Comparison of ENCODE assay signal across 9 cellular contexts in the genomic region with DNA sequence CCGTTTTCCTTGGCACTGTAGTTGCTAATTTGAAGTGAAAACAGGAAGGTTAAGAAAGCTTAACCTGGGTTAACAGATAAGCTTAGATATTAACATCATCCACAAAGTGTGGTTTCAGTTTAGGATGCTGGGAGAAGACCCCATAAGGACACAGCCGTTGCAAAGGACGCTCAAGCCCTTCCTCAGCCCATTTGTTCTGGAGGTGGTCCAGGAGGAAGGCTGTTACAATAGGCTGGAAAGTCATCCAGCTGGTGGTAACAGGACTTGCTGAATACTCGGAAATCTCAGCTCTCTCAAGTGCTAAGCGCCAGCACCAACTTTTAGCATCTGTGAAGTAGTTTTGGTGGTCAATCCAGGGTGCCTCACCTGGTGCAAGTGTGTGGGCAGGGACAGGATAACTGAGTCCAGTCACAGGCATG. TPM values are rescaled to one million over a fixed set of nuclear protein-coding genes. Genes with fewer than 3 reads are reported as not detected.
A peak's percentile ranks its signal among the peaks of the same experiment; 100 is the strongest.
DNase-seq lines count a peak whose midpoint lies in the region; ATAC-seq and TF ChIP-seq lines count a peak whose summit lies in the region.
"Had no signal": no experiment of that assay in that cellular context is flagged by ENCODE, and none has a peak within 500 bp of the region (broad histone marks: within the 10 kb centered on the region; RNA-seq: fewer than 3 reads in every experiment).

No MANE protein-coding gene starts in this region.

- H3K27me3 ChIP-seq in iPS-20b (ENCODE audit: insufficient read depth, low read length) (no peaks in the 10 kb centered on the region), uterus (no peaks in the 10 kb centered on the region), testis (no peaks in the 10 kb centered on the region)

- H3K27ac Mint-ChIP-seq in activated naive CD8-positive, alpha-beta T cell, result peak overlapping the region; percentile 61

- H3K27me3 Mint-ChIP-seq in activated naive CD8-positive, alpha-beta T cell, result no peaks in the 10 kb centered on the region

- TF ChIP-seq CTCF in uterus (IDR thresholded peaks at IDR 0.05) (no peak), testis (IDR thresholded peaks at IDR 0.05) (no peak)

- peak overlapping the region; percentile 52 for H3K4me3 Mint-ChIP-seq in activated naive CD8-positive, alpha-beta T cell

- H3K4me1 ChIP-seq in iPS-20b (ENCODE audit: insufficient read depth, low read length), result peaks cover 20% of the 10 kb centered on the region; the same call in 1 of the 2 replicates
- H3K4me1 ChIP-seq in uterus, result no peaks in the 10 kb centered on the region
- no peaks in the 10 kb centered on the region for H3K4me1 ChIP-seq in testis

- intact Hi-C loops in Right ventricle myocardium superior (cut with DNase I) (no loop called here), cardiac septum (cut with DNase I) (no loop called here), uterus (cut with DNase I; ENCODE audit: low total_unique reads) (no loop called here), testis (cut with DNase I; ENCODE audit: low total_unique reads) (no loop called here)

- ATAC-seq in Right ventricle myocardium superior (ENCODE audit: poor library complexity) (peak; percentile 36), HG02571 (IDR thresholded peaks at IDR 0.05; ENCODE audit: unreplicated experiment) (no peak)

- H3K9me3 ChIP-seq in iPS-20b (ENCODE audit: insufficient read depth, low read depth, low read length), result no peaks in the 10 kb centered on the region
- H3K9me3 ChIP-seq in uterus, result no peaks in the 10 kb centered on the region
- no peaks in the 10 kb centered on the region for H3K9me3 ChIP-seq in testis

- WGBS in testis, 2 donors, result 6 to 42% methylated on average over 3 to 5 of the region's 5 CpGs

- no peak overlapping the region for H3K27ac ChIP-seq in iPS-20b (ENCODE audit: low read length)
- H3K27ac ChIP-seq in uterus, result peak overlapping the region; percentile 28 to 39
- H3K27ac ChIP-seq in testis, result peak overlapping the region in 1 of 2 donors; percentile 53

- H3K4me3 ChIP-seq in iPS-20b (ENCODE audit: low read length), result peak overlapping the region; percentile 51; the same call in 1 of the 2 replicates
- no peak overlapping the region for H3K4me3 ChIP-seq in uterus
- no peak overlapping the region for H3K4me3 ChIP-seq in testis

- peak overlapping the region; percentile 24; the same call in 1 of the 2 replicates for H3K9ac ChIP-seq in iPS-20b (ENCODE audit: low read depth, low read length)

- H3K9me3 Mint-ChIP-seq in activated naive CD8-positive, alpha-beta T cell (ENCODE audit: low read depth), result no peaks in the 10 kb centered on the region

- DNase-seq in Right ventricle myocardium superior (no peak), cardiac septum (ENCODE audit: low spot score) (no peak), uterus (no peak), testis (no peak), mucosa of gallbladder (ENCODE audit: low spot score) (no peak)
- DNase-seq: NCI-H526 had no signal

- TF ChIP-seq POLR2A in uterus (IDR thresholded peaks at IDR 0.05) (no peak), testis (IDR thresholded peaks at IDR 0.05) (no peak)

- H3K4me1 Mint-ChIP-seq in activated naive CD8-positive, alpha-beta T cell (ENCODE audit: low read depth), result peaks cover 24% of the 10 kb centered on the region

- H3K36me3 Mint-ChIP-seq in activated naive CD8-positive, alpha-beta T cell, result no peaks in the 10 kb centered on the region

- H3K36me3 ChIP-seq in iPS-20b (ENCODE audit: insufficient read depth, low read depth, low read length) (no peaks in the 10 kb centered on the region), uterus (no peaks in the 10 kb centered on the region), testis (ENCODE audit: low read depth, missing control alignments) (no peaks in the 10 kb centered on the region)

RNA-seq across cellular contexts. Expression of a gene that starts 14.2 kb away (rescaled TPM):
- total RNA-seq in Right ventricle myocardium superior (14.2 TPM), cardiac septum (3.5 TPM), uterus (10 to 100 TPM in 2 of 4 donors, 1 to 10 TPM in 2; 7.2 to 32.0 (median 9.1) TPM), testis (10 to 100 TPM in 1 of 2 donors, 1 to 10 TPM in 1; 9.4 to 18.7 TPM), mucosa of gallbladder (12.9 TPM)
- polyA plus RNA-seq in testis (ENCODE audit: insufficient read depth, low read depth, low replicate concordance), result 2.5 TPM

RNA-seq across cellular contexts. Expression of a gene that starts 42.5 kb away (rescaled TPM):
- total RNA-seq in Right ventricle myocardium superior (2.7 TPM), cardiac septum (2.0 TPM), uterus (1 to 10 TPM; 1.2 to 7.8 (median 5.3) TPM), testis (1 to 10 TPM; 6.3 to 8.2 TPM), mucosa of gallbladder (4.7 TPM)
- 2.4 TPM for polyA plus RNA-seq in testis (ENCODE audit: insufficient read depth, low read depth, low replicate concordance)
